Comparison of ENCODE assay signal across 7 cellular contexts in the genomic region with DNA sequence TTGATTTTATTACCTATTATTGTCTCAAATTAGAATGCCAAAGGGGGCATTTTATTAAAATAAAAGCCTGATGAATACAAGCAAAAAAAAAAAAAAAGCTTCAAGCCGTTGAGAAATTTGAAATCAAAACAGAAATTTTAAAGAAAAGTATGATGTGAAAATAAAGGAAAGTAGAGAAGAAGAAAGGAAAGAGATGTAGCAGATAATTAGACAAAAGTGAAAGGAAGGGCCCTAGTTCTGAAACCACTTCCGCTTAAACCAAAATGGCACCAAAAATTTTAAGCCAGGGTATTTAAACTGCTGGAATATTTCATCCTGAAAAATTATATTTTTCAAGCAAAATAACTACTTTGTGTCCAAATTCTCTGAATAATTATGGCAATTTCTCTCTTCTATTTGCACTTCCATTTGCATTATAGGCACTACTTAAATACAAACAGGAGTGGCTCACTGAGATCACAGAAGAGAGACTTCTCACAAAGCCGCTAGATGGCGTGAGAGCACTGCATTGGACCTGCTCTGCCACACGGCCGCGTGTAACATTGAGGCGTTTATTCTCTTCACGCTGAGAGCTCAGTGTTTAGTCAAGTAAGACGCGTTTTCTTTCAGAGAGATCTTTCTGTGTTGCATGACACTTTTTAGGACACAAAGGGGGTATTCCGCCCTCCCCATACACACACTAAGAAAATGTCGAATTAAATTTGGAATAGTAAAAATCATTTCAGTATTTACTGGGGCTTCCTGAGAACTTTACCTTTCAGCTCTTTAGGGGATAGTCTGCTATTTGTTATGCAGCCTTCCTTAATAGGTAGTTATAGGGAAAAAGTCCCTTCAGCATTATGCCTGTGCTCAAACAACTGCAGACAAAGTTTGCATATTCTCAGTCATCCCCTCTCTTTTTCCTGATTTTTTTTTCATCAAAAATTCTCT.
DNase-seq lines count a peak whose midpoint lies in the region; ATAC-seq and TF ChIP-seq lines count a peak whose summit lies in the region.

No MANE protein-coding gene starts in this region.

- DNase-seq in NCI-H146 treated with DMSO at 0.1 percent for 48 hours (lab: John Stamatoyannopoulos, UW; ENCODE audit: unreplicated experiment) (peak; percentile 42), T follicular helper cell (ENCODE audit: low read depth) (peak; percentile 65), amniotic stem cell (lab: John Stamatoyannopoulos, UW) (peak; percentile 42), left ventricle myocardium superior (peak; percentile 68), renal cortical epithelial cell (ENCODE audit: low read depth) (peak; percentile 69)

- TF ChIP-seq POLR2A in GM18505 (IDR thresholded peaks at IDR 0.05; ENCODE audit: borderline replicate concordance, extremely low read depth, insufficient read depth, insufficient read length), result no peak

- peak; percentile 100 for ATAC-seq in GM18505 (IDR thresholded peaks at IDR 0.05; ENCODE audit: unreplicated experiment)
- ATAC-seq in HG02943 (IDR thresholded peaks at IDR 0.05; ENCODE audit: low read depth, unreplicated experiment), result peak; percentile 98
- ATAC-seq in left ventricle myocardium superior, result peak; percentile 94

- intact Hi-C loops in left ventricle myocardium superior (cut with micrococcal nuclease), result loop anchor here (5.0 kb wide), 1 partner anchor 901 kb away; no protein-coding TSS in a partner anchor

Comparison
In these comparisons a context has a peak if more than half of its experiments do, and no peak if none do; other contexts are left out.
1. Peak in every context shown above with its lines: DNase-seq and ATAC-seq.